In the genomic region with DNA sequence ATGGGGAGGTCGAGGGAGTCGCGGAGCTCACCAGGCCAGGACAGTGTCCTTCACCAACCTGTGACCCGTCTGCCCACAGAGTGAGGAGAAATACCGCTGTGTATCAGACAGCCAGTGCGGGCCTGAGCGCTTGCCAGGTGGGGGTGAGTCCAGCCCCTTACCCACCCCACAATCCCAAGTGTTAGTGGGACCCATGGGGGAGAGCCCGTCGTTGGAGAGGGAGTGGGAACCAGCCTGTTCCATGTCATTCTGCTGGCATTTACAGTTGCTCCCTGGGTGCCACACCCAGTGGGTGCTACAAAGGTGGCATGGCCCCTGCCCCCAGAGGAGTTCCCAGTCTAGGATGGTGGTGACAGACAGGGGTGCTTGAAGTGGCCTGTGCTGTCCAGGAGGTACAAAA, we compare ENCODE assay signal across 24 cellular contexts. TPM values are rescaled to one million over a fixed set of nuclear protein-coding genes. Genes with fewer than 3 reads are reported as not detected.
DNase-seq lines count a peak whose midpoint lies in the region; ATAC-seq and TF ChIP-seq lines count a peak whose summit lies in the region.
"Had no signal": no experiment of that assay in that cellular context is flagged by ENCODE, and none has a peak within 500 bp of the region (broad histone marks: within the 10 kb centered on the region; RNA-seq: fewer than 3 reads in every experiment).

No MANE protein-coding gene starts in this region.

- TF ChIP-seq EP300 in tibial nerve (IDR thresholded peaks at IDR 0.05) = no peak

- CTCF ChIA-PET in activated naive CD4-positive, alpha-beta T cell treated with anti-CD3 and anti-CD28 coated beads for 36 hours (lab: Charles Lee) = interaction anchor here (0.8 to 4.5 kb wide), 13 partner anchors 13 to 293 kb away, joined by 3 to 40 read pairs (median 6); no protein-coding TSS in a partner anchor

- H3K9ac ChIP-seq in neural progenitor cell = no peak overlapping the region
- H3K9ac ChIP-seq: GM23248 had no signal

- H3K9me3 Mint-ChIP-seq in activated naive CD4-positive, alpha-beta T cell treated with anti-CD3 and anti-CD28 coated beads for 36 hours = peaks cover 5% of the 10 kb centered on the region
- peaks cover 0 to 6% of the 10 kb centered on the region in 2 donors for H3K9me3 Mint-ChIP-seq in activated naive CD4-positive, alpha-beta T cell treated with anti-CD3 and anti-CD28 coated beads, Interleukin-2, amount 50 U/mL, for 72 hours
- H3K9me3 Mint-ChIP-seq in activated T-helper 17 cell treated with anti-CD3 and anti-CD28 coated beads, Interleukin-2, amount 50 U/mL, for 72 hours = no peaks in the 10 kb centered on the region
- peaks cover 15% of the 10 kb centered on the region for H3K9me3 Mint-ChIP-seq in neural progenitor cell
- H3K9me3 Mint-ChIP-seq in stimulated activated memory B cell treated with anti-CD40 and anti-IgM and Interleukin-4, amounts not matched to agents 10 μg/mL and 1 μg/mL and 100 μg/mL, for 72 hours = peaks cover 4% of the 10 kb centered on the region
- H3K9me3 Mint-ChIP-seq: CD4-positive, alpha-beta T cell had no signal

- H3K36me3 Mint-ChIP-seq in activated naive CD4-positive, alpha-beta T cell treated with anti-CD3 and anti-CD28 coated beads for 36 hours (ENCODE audit: low read depth) = peaks cover 1% of the 10 kb centered on the region
- H3K36me3 Mint-ChIP-seq in activated naive CD4-positive, alpha-beta T cell treated with anti-CD3 and anti-CD28 coated beads, Interleukin-2, amount 50 U/mL, for 72 hours = peaks cover 0 to 7% of the 10 kb centered on the region in 2 donors
- H3K36me3 Mint-ChIP-seq in activated T-helper 17 cell treated with anti-CD3 and anti-CD28 coated beads, Interleukin-2, amount 50 U/mL, for 72 hours (ENCODE audit: low read depth) = no peaks in the 10 kb centered on the region
- H3K36me3 Mint-ChIP-seq in neural progenitor cell = peaks cover 2% of the 10 kb centered on the region
- H3K36me3 Mint-ChIP-seq in stimulated activated memory B cell treated with anti-CD40 and anti-IgM and Interleukin-4, amounts not matched to agents 10 μg/mL and 1 μg/mL and 100 μg/mL, for 72 hours = peaks cover 6% of the 10 kb centered on the region

- no peaks in the 10 kb centered on the region for H3K9me3 ChIP-seq in neural progenitor cell (ENCODE audit: low read depth)
- no peaks in the 10 kb centered on the region for H3K9me3 ChIP-seq in tibial nerve
- H3K9me3 ChIP-seq: SJSA1 had no signal

- peaks cover 21% of the 10 kb centered on the region for H3F3A ChIP-seq in neural progenitor cell (ENCODE audit: low read depth)

- H4K20me1 ChIP-seq in neural progenitor cell (ENCODE audit: low read depth) = no peaks in the 10 kb centered on the region
- H4K20me1 ChIP-seq: BLaER1 treated with 17β-estradiol and CSF1 and Interleukin-3, amounts not matched to agents 10 nM and 100 nM had no signal

- TF ChIP-seq CTCF in neural progenitor cell (IDR thresholded peaks at IDR 0.05) (no peak), tibial nerve (IDR thresholded peaks at IDR 0.05) (no peak)

- H3K36me3 ChIP-seq in neural progenitor cell (no peaks in the 10 kb centered on the region), tibial nerve (no peaks in the 10 kb centered on the region)
- H3K36me3 ChIP-seq: BLaER1 treated with 17β-estradiol and CSF1 and Interleukin-3, amounts not matched to agents 10 nM and 100 nM; SJSA1 had no signal

- no peaks in the 10 kb centered on the region for H3K27me3 Mint-ChIP-seq in activated naive CD4-positive, alpha-beta T cell treated with anti-CD3 and anti-CD28 coated beads for 36 hours (ENCODE audit: low read depth)
- no peaks in the 10 kb centered on the region for H3K27me3 Mint-ChIP-seq in activated T-helper 17 cell treated with anti-CD3 and anti-CD28 coated beads, Interleukin-2, amount 50 U/mL, for 72 hours
- H3K27me3 Mint-ChIP-seq in neural progenitor cell (ENCODE audit: insufficient read depth, low read depth) = peaks cover 9% of the 10 kb centered on the region
- no peaks in the 10 kb centered on the region for H3K27me3 Mint-ChIP-seq in stimulated activated memory B cell treated with anti-CD40 and anti-IgM and Interleukin-4, amounts not matched to agents 10 μg/mL and 1 μg/mL and 100 μg/mL, for 72 hours

- no peak overlapping the region for H3K4me2 ChIP-seq in neural progenitor cell

- H3K4me1 Mint-ChIP-seq in activated naive CD4-positive, alpha-beta T cell treated with anti-CD3 and anti-CD28 coated beads for 36 hours (ENCODE audit: low read depth) = peaks cover 3% of the 10 kb centered on the region
- H3K4me1 Mint-ChIP-seq in activated T-helper 17 cell treated with anti-CD3 and anti-CD28 coated beads, Interleukin-2, amount 50 U/mL, for 72 hours = peaks cover 8% of the 10 kb centered on the region
- peaks cover 26% of the 10 kb centered on the region for H3K4me1 Mint-ChIP-seq in neural progenitor cell
- H3K4me1 Mint-ChIP-seq in stimulated activated memory B cell treated with anti-CD40 and anti-IgM and Interleukin-4, amounts not matched to agents 10 μg/mL and 1 μg/mL and 100 μg/mL, for 72 hours = peaks cover 9% of the 10 kb centered on the region

- no peak overlapping the region for H3K4me3 Mint-ChIP-seq in activated naive CD4-positive, alpha-beta T cell treated with anti-CD3 and anti-CD28 coated beads for 36 hours
- H3K4me3 Mint-ChIP-seq in activated T-helper 17 cell treated with anti-CD3 and anti-CD28 coated beads, Interleukin-2, amount 50 U/mL, for 72 hours = no peak overlapping the region
- H3K4me3 Mint-ChIP-seq in neural progenitor cell = no peak overlapping the region
- H3K4me3 Mint-ChIP-seq in stimulated activated memory B cell treated with anti-CD40 and anti-IgM and Interleukin-4, amounts not matched to agents 10 μg/mL and 1 μg/mL and 100 μg/mL, for 72 hours = no peak overlapping the region
- H3K4me3 Mint-ChIP-seq: CD4-positive, alpha-beta T cell; H9 had no signal

- H3K27me3 ChIP-seq in neural progenitor cell (no peaks in the 10 kb centered on the region), tibial nerve (no peaks in the 10 kb centered on the region)
- H3K27me3 ChIP-seq: BLaER1 treated with 17β-estradiol and CSF1 and Interleukin-3, amounts not matched to agents 10 nM and 100 nM; SJSA1 had no signal

- DNase-seq in activated naive CD4-positive, alpha-beta T cell treated with anti-CD3 and anti-CD28 coated beads for 36 hours = no peak
- no peak for DNase-seq in activated naive CD4-positive, alpha-beta T cell treated with anti-CD3 and anti-CD28 coated beads, Interleukin-2, amount 50 U/mL, for 72 hours (ENCODE audit: low spot score in 2 of 2)
- DNase-seq in neural progenitor cell (ENCODE audit: low spot score) (no peak), tibial nerve (ENCODE audit: low spot score in 2 of 2) (no peak), AG20443 (ENCODE audit: low spot score) (no peak)
- DNase-seq: 8988T; AML-193; CD4-positive, alpha-beta T cell; GM23248; H9; KG1; MM.1S; NCI-H1694; NCI-H2029 treated with DMSO at 0.1 percent for 48 hours; NCI-H2227 treated with DMSO at 0.1 percent for 48 hours; NCI-H526 treated with DMSO at 0.1 percent for 48 hours; Right ventricle myocardium superior; RPMI8226 had no signal

- intact Hi-C loops in activated naive CD4-positive, alpha-beta T cell treated with anti-CD3 and anti-CD28 coated beads for 36 hours (cut with micrococcal nuclease) = loop anchor here (5.0 kb wide), 2 partner anchors 505 to 1165 kb away; no protein-coding TSS in a partner anchor

- WGBS in tibial nerve, 2 donors = 82 to 84% methylated on average over 5 to 9 of the region's 9 CpGs

- TF ChIP-seq POLR2A in tibial nerve (IDR thresholded peaks at IDR 0.05) = no peak

- H3K79me2 ChIP-seq in neural progenitor cell (ENCODE audit: low read depth) = no peaks in the 10 kb centered on the region

- peak overlapping the region; percentile 37 for H3K27ac Mint-ChIP-seq in activated naive CD4-positive, alpha-beta T cell treated with anti-CD3 and anti-CD28 coated beads for 36 hours
- H3K27ac Mint-ChIP-seq in activated naive CD4-positive, alpha-beta T cell treated with anti-CD3 and anti-CD28 coated beads, Interleukin-2, amount 50 U/mL, for 72 hours = no peak overlapping the region
- H3K27ac Mint-ChIP-seq in activated T-helper 17 cell treated with anti-CD3 and anti-CD28 coated beads, Interleukin-2, amount 50 U/mL, for 72 hours = peak overlapping the region; percentile 31
- peak overlapping the region; percentile 4 for H3K27ac Mint-ChIP-seq in neural progenitor cell
- H3K27ac Mint-ChIP-seq in stimulated activated memory B cell treated with anti-CD40 and anti-IgM and Interleukin-4, amounts not matched to agents 10 μg/mL and 1 μg/mL and 100 μg/mL, for 72 hours = no peak overlapping the region
- H3K27ac Mint-ChIP-seq: CD4-positive, alpha-beta T cell; H9 had no signal

- no peak overlapping the region for H3K27ac ChIP-seq in neural progenitor cell
- H3K27ac ChIP-seq in tibial nerve = no peak overlapping the region
- H3K27ac ChIP-seq: GM23248, SJSA1 had no signal

- H3K4me3 ChIP-seq in neural progenitor cell (no peak overlapping the region), tibial nerve (no peak overlapping the region)
- H3K4me3 ChIP-seq: BLaER1 treated with 17β-estradiol and CSF1 and Interleukin-3, amounts not matched to agents 10 nM and 100 nM; GM23248; SJSA1 had no signal

- ATAC-seq in activated naive CD4-positive, alpha-beta T cell treated with anti-CD3 and anti-CD28 coated beads, Interleukin-2, amount 50 U/mL, for 72 hours = no peak
- no peak for ATAC-seq in activated T-helper 17 cell treated with anti-CD3 and anti-CD28 coated beads, Interleukin-2, amount 50 U/mL, for 72 hours (replicated peaks)
- ATAC-seq in stimulated activated memory B cell treated with anti-CD40 and anti-IgM and Interleukin-4, amounts not matched to agents 10 μg/mL and 1 μg/mL and 100 μg/mL, for 72 hours = peak; percentile 26
- ATAC-seq in GM19397 (IDR thresholded peaks at IDR 0.05; ENCODE audit: unreplicated experiment) = no peak

- no peak overlapping the region for H2AFZ ChIP-seq in neural progenitor cell (replicated peaks)
- H2AFZ ChIP-seq: GM23248 had no signal

- H3K4me1 ChIP-seq in neural progenitor cell = peaks cover 20% of the 10 kb centered on the region
- peaks cover 0 to 14% (median 2%) of the 10 kb centered on the region in 4 donors for H3K4me1 ChIP-seq in tibial nerve
- H3K4me1 ChIP-seq: SJSA1 had no signal

RNA-seq across cellular contexts. Expression of a gene that starts 9.2 kb away (rescaled TPM):
- not detected for total RNA-seq in activated naive CD4-positive, alpha-beta T cell treated with anti-CD3 and anti-CD28 coated beads for 36 hours
- not detected for total RNA-seq in activated naive CD4-positive, alpha-beta T cell treated with anti-CD3 and anti-CD28 coated beads, Interleukin-2, amount 50 U/mL, for 72 hours
- not detected for total RNA-seq in activated T-helper 17 cell treated with anti-CD3 and anti-CD28 coated beads, Interleukin-2, amount 50 U/mL, for 72 hours
- total RNA-seq in neural progenitor cell (ENCODE audit: low replicate concordance) = 1.5 and 2.4 TPM in 2 replicates
- total RNA-seq in tibial nerve = under 1 TPM in 1 of 4 donors, not detected in 3; 0.22 TPM
- total RNA-seq: CD4-positive, alpha-beta T cell; GM23248; NCI-H460; SJSA1 had no signal

RNA-seq across cellular contexts. Expression of a gene that starts 11.6 kb away (rescaled TPM):
- total RNA-seq in activated naive CD4-positive, alpha-beta T cell treated with anti-CD3 and anti-CD28 coated beads for 36 hours = 100 to 1,000 TPM; 304 to 322 TPM
- 100 to 1,000 TPM in 1 of 2 donors, 10 to 100 TPM in 1; 59.9 to 250 TPM for total RNA-seq in activated naive CD4-positive, alpha-beta T cell treated with anti-CD3 and anti-CD28 coated beads, Interleukin-2, amount 50 U/mL, for 72 hours
- 100 to 1,000 TPM in 1 of 2 donors, 10 to 100 TPM in 1; 92.1 to 171 TPM for total RNA-seq in activated T-helper 17 cell treated with anti-CD3 and anti-CD28 coated beads, Interleukin-2, amount 50 U/mL, for 72 hours
- total RNA-seq in neural progenitor cell (ENCODE audit: low replicate concordance) (186 and 222 TPM in 2 replicates), tibial nerve (10 to 100 TPM; 51.0 to 67.5 (median 56.5) TPM)

RNA-seq across cellular contexts. Expression of a gene that starts 22.6 kb away (rescaled TPM):
- 10 to 100 TPM; 14.1 to 14.7 TPM for total RNA-seq in activated naive CD4-positive, alpha-beta T cell treated with anti-CD3 and anti-CD28 coated beads for 36 hours
- total RNA-seq in activated naive CD4-positive, alpha-beta T cell treated with anti-CD3 and anti-CD28 coated beads, Interleukin-2, amount 50 U/mL, for 72 hours = 10 to 100 TPM in 1 of 2 donors, 1 to 10 TPM in 1; 5.6 to 17.7 TPM
- 10 to 100 TPM in 1 of 2 donors, 1 to 10 TPM in 1; 4.1 to 13.6 TPM for total RNA-seq in activated T-helper 17 cell treated with anti-CD3 and anti-CD28 coated beads, Interleukin-2, amount 50 U/mL, for 72 hours
- 11.7 and 45.1 TPM in 2 replicates for total RNA-seq in neural progenitor cell (ENCODE audit: low replicate concordance)
- 100 to 1,000 TPM; 147 to 238 (median 204) TPM for total RNA-seq in tibial nerve

RNA-seq across cellular contexts. Expression of a gene that starts 33.6 kb away (rescaled TPM):
- not detected for total RNA-seq in activated naive CD4-positive, alpha-beta T cell treated with anti-CD3 and anti-CD28 coated beads for 36 hours
- not detected for total RNA-seq in activated naive CD4-positive, alpha-beta T cell treated with anti-CD3 and anti-CD28 coated beads, Interleukin-2, amount 50 U/mL, for 72 hours
- not detected for total RNA-seq in activated T-helper 17 cell treated with anti-CD3 and anti-CD28 coated beads, Interleukin-2, amount 50 U/mL, for 72 hours
- total RNA-seq in neural progenitor cell (ENCODE audit: low replicate concordance) (not detected in 2 replicates), tibial nerve (not detected)
- total RNA-seq: CD4-positive, alpha-beta T cell; GM23248; H9; NCI-H460; Right ventricle myocardium superior; SJSA1 had no signal

RNA-seq across cellular contexts. Expression of a gene that starts 43.1 kb away (rescaled TPM):
- 1 to 10 TPM; 1.0 TPM for total RNA-seq in activated naive CD4-positive, alpha-beta T cell treated with anti-CD3 and anti-CD28 coated beads for 36 hours
- total RNA-seq in activated naive CD4-positive, alpha-beta T cell treated with anti-CD3 and anti-CD28 coated beads, Interleukin-2, amount 50 U/mL, for 72 hours = 1 to 10 TPM in 1 of 2 donors, under 1 TPM in 1; 0.97 to 2.4 TPM
- 1 to 10 TPM; 2.2 to 6.2 TPM for total RNA-seq in activated T-helper 17 cell treated with anti-CD3 and anti-CD28 coated beads, Interleukin-2, amount 50 U/mL, for 72 hours
- total RNA-seq in neural progenitor cell (ENCODE audit: low replicate concordance) (not detected in 2 replicates), tibial nerve (under 1 TPM in 1 of 4 donors, not detected in 3; 0.39 TPM)
- total RNA-seq: H9, NCI-H460, Right ventricle myocardium superior, SJSA1 had no signal

Comparison
In these comparisons a context has a peak if more than half of its experiments do, and no peak if none do; other contexts are left out.
1. H3K27ac Mint-ChIP-seq: peak in activated naive CD4-positive, alpha-beta T cell treated with anti-CD3 and anti-CD28 coated beads for 36 hours (single experiment), activated T-helper 17 cell treated with anti-CD3 and anti-CD28 coated beads, Interleukin-2, amount 50 U/mL, for 72 hours (single experiment) and neural progenitor cell (single experiment); none in activated naive CD4-positive, alpha-beta T cell treated with anti-CD3 and anti-CD28 coated beads, Interleukin-2, amount 50 U/mL, for 72 hours (0 of 2) and stimulated activated memory B cell treated with anti-CD40 and anti-IgM and Interleukin-4, amounts not matched to agents 10 μg/mL and 1 μg/mL and 100 μg/mL, for 72 hours (single experiment).